In the genomic region with DNA sequence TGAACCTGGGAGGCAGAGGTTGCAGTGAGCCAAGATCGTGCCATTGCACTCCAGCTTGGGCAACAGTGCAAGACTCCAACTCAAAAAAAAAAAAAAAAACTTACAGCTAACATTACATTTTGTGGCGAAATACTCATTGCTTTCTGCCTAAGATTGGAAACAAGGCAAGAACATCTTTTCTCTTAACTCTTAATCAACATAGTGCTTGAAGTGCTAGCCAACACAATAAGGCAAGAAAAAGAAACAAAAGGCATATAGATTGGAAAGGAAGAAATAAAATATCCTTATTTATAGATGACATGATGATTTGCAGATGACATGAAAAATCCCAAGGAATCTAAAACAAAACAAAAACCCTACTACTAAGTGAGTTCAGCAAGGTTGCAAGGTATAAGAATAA, we compare ENCODE assay signal across 2 cellular contexts.
A peak's percentile ranks its signal among the peaks of the same experiment; 100 is the strongest.
TF ChIP-seq lines count a peak whose summit lies in the region.

No MANE protein-coding gene starts in this region.

TF ChIP-seq in HepG2, 621 proteins besides CTCF, POLR2A, EP300 and RAD21:
- TF ChIP-seq, protein P1, sequence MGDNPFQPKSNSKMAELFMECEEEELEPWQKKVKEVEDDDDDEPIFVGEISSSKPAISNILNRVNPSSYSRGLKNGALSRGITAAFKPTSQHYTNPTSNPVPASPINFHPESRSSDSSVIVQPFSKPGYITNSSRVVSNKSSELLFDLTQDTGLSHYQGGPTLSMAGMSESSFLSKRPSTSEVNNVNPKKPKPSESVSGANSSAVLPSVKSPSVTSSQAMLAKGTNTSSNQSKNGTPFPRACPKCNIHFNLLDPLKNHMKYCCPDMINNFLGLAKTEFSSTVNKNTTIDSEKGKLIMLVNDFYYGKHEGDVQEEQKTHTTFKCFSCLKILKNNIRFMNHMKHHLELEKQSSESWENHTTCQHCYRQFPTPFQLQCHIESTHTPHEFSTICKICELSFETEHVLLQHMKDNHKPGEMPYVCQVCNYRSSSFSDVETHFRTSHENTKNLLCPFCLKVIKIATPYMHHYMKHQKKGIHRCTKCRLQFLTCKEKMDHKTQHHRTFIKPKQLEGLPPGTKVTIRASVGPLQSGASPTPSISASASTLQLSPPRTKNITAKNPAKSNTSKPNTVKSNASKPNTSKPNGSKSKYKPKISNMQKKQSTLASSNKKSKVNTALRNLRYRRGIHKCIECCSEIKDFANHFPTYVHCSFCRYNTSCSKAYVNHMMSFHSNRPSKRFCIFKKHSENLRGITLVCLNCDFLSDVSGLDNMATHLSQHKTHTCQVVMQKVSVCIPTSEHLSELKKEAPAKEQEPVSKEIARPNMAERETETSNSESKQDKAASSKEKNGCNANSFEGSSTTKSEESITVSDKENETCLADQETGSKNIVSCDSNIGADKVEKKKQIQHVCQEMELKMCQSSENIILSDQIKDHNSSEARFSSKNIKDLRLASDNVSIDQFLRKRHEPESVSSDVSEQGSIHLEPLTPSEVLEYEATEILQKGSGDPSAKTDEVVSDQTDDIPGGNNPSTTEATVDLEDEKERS (CRISPR knock-in tag; IDR thresholded peaks at IDR 0.05): peak; percentile 81
- TF ChIP-seq RBAK (CRISPR knock-in tag; IDR thresholded peaks at IDR 0.05) (no peak), ZNF703 (CRISPR knock-in tag; IDR thresholded peaks at IDR 0.05; ENCODE audit: borderline replicate concordance) (no peak)
- TF ChIP-seq, protein P2, sequence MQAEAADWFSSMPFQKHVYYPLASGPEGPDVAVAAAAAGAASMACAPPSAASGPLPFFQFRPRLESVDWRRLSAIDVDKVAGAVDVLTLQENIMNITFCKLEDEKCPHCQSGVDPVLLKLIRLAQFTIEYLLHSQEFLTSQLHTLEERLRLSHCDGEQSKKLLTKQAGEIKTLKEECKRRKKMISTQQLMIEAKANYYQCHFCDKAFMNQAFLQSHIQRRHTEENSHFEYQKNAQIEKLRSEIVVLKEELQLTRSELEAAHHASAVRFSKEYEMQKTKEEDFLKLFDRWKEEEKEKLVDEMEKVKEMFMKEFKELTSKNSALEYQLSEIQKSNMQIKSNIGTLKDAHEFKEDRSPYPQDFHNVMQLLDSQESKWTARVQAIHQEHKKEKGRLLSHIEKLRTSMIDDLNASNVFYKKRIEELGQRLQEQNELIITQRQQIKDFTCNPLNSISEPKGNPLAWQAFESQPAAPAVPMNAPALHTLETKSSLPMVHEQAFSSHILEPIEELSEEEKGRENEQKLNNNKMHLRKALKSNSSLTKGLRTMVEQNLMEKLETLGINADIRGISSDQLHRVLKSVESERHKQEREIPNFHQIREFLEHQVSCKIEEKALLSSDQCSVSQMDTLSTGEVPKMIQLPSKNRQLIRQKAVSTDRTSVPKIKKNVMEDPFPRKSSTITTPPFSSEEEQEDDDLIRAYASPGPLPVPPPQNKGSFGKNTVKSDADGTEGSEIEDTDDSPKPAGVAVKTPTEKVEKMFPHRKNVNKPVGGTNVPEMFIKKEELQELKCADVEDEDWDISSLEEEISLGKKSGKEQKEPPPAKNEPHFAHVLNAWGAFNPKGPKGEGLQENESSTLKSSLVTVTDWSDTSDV (CRISPR knock-in tag; IDR thresholded peaks at IDR 0.05): no peak

TF ChIP-seq in K562, 482 proteins besides CTCF, POLR2A, EP300 and RAD21:
- TF ChIP-seq HDAC2 (IDR thresholded peaks at IDR 0.05): 0 out of 2 replicates have a peak, but pooled peaks have one; percentile 33
- TF ChIP-seq TRIM28 (IDR thresholded peaks at IDR 0.05): peak; percentile 85
- TF ChIP-seq, protein P3, sequence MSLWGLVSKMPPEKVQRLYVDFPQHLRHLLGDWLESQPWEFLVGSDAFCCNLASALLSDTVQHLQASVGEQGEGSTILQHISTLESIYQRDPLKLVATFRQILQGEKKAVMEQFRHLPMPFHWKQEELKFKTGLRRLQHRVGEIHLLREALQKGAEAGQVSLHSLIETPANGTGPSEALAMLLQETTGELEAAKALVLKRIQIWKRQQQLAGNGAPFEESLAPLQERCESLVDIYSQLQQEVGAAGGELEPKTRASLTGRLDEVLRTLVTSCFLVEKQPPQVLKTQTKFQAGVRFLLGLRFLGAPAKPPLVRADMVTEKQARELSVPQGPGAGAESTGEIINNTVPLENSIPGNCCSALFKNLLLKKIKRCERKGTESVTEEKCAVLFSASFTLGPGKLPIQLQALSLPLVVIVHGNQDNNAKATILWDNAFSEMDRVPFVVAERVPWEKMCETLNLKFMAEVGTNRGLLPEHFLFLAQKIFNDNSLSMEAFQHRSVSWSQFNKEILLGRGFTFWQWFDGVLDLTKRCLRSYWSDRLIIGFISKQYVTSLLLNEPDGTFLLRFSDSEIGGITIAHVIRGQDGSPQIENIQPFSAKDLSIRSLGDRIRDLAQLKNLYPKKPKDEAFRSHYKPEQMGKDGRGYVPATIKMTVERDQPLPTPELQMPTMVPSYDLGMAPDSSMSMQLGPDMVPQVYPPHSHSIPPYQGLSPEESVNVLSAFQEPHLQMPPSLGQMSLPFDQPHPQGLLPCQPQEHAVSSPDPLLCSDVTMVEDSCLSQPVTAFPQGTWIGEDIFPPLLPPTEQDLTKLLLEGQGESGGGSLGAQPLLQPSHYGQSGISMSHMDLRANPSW (CRISPR knock-in tag; IDR thresholded peaks at IDR 0.05): no peak
- peak; percentile 73 for TF ChIP-seq RBM25 (IDR thresholded peaks at IDR 0.05; ENCODE audit: low read depth, low read length, severe bottlenecking)
- TF ChIP-seq, protein P4, sequence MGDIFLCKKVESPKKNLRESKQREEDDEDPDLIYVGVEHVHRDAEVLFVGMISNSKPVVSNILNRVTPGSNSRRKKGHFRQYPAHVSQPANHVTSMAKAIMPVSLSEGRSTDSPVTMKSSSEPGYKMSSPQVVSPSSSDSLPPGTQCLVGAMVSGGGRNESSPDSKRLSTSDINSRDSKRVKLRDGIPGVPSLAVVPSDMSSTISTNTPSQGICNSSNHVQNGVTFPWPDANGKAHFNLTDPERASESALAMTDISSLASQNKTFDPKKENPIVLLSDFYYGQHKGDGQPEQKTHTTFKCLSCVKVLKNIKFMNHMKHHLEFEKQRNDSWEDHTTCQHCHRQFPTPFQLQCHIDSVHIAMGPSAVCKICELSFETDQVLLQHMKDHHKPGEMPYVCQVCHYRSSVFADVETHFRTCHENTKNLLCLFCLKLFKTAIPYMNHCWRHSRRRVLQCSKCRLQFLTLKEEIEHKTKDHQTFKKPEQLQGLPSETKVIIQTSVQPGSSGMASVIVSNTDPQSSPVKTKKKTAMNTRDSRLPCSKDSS (IDR thresholded peaks at IDR 0.05; ENCODE audit: low read depth, partially characterized antibody): peak; percentile 82
- TF ChIP-seq KDM1A (IDR thresholded peaks at IDR 0.05): peak; percentile 14 to 45; a peak in 1 of 4 replicates
- peak in 1 of 2 experiments; percentile 91; a peak in 2 of 3 replicates for TF ChIP-seq CBX3 (IDR thresholded peaks at IDR 0.05; ENCODE audit: borderline replicate concordance in 1 of 2, low read length in 2 of 2)
- TF ChIP-seq, protein P5, sequence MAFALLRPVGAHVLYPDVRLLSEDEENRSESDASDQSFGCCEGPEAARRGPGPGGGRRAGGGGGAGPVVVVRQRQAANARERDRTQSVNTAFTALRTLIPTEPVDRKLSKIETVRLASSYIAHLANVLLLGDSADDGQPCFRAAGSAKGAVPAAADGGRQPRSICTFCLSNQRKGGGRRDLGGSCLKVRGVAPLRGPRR (CRISPR knock-in tag; IDR thresholded peaks at IDR 0.05): no peak
- no peak for TF ChIP-seq SLC30A9 (CRISPR knock-in tag; IDR thresholded peaks at IDR 0.05)
- no peak for TF ChIP-seq ZNF121 (CRISPR knock-in tag; conservative IDR thresholded peaks at IDR 0.05)
- TF ChIP-seq, protein P6, sequence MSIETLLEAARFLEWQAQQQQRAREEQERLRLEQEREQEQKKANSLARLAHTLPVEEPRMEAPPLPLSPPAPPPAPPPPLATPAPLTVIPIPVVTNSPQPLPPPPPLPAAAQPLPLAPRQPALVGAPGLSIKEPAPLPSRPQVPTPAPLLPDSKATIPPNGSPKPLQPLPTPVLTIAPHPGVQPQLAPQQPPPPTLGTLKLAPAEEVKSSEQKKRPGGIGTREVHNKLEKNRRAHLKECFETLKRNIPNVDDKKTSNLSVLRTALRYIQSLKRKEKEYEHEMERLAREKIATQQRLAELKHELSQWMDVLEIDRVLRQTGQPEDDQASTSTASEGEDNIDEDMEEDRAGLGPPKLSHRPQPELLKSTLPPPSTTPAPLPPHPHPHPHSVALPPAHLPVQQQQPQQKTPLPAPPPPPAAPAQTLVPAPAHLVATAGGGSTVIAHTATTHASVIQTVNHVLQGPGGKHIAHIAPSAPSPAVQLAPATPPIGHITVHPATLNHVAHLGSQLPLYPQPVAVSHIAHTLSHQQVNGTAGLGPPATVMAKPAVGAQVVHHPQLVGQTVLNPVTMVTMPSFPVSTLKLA (conservative IDR thresholded peaks at IDR 0.05): no peak
- TF ChIP-seq ZZZ3 (IDR thresholded peaks at IDR 0.05): no peak
- TF ChIP-seq, protein P7, sequence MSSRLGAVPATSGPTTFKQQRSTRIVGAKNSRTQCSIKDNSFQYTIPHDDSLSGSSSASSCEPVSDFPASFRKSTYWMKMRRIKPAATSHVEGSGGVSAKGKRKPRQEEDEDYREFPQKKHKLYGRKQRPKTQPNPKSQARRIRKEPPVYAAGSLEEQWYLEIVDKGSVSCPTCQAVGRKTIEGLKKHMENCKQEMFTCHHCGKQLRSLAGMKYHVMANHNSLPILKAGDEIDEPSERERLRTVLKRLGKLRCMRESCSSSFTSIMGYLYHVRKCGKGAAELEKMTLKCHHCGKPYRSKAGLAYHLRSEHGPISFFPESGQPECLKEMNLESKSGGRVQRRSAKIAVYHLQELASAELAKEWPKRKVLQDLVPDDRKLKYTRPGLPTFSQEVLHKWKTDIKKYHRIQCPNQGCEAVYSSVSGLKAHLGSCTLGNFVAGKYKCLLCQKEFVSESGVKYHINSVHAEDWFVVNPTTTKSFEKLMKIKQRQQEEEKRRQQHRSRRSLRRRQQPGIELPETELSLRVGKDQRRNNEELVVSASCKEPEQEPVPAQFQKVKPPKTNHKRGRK (tag; IDR thresholded peaks at IDR 0.05): no peak
- TF ChIP-seq NFXL1 (CRISPR knock-in tag; IDR thresholded peaks at IDR 0.05): no peak
- TF ChIP-seq ZEB2 (IDR thresholded peaks at IDR 0.05): 0 out of 2 replicates have a peak, but pooled peaks have one; percentile 28
- peak; percentile 70; the same call in 1 of the 2 replicates for TF ChIP-seq CBX5 (IDR thresholded peaks at IDR 0.05; ENCODE audit: borderline replicate concordance, low read depth)
- TF ChIP-seq MEF2A (IDR thresholded peaks at IDR 0.05; ENCODE audit: control insufficient read depth, low read depth, low read length): no peak
- TF ChIP-seq BCOR (IDR thresholded peaks at IDR 0.05): peak; percentile 71; the same call in 1 of the 2 replicates
- TF ChIP-seq, protein P8, sequence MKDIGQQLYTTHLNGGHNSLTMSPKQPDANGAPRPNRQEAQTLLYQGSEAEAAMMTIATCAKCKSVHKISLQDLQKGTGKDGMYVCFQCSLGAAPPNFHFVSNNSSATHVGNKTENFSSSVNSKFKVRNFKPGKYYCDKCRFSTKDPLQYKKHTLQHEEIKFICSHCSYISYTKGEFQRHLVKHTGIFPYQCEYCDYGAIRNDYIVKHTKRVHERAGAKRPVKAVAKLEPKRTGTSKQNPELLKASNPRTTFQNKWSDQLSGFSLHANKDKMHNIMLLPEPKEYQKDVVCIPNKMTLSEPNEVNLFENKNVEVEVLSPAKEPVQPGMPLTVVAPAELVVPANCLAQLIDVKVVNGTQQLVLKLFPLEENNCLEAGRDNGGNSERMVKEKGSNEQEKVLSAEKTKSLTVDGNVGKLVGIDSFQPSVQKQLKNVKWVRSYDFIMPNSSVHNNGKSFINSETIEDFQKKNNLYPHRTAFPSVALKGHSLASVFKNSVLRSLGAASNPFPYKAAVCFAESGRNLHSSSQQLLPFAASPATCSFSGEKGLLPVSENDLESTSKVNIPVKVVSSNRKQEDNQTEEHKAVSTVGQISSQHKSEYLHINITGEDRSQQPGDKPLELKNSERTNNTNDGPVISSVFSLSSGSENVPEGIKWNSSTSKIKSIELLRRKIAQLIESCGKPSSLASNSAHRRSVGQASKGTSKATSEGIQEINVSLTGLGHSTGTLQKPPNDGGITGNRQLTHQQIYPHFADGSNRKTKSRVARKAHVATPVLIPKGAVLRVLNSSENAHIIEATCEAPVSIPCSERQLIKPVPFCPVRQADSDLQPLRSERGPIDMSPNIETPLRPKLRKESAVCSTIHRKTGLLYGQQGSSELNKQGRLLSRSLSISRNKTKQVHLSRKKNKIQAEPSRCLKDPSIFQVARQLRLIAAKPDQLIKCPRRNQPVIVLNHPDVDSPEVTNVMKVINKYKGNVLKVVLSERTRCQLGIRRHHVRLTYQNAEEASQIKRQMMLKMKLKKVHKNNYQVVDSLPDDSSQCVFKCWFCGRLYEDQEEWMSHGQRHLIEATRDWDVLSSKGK (CRISPR knock-in tag; IDR thresholded peaks at IDR 0.05): no peak
- TF ChIP-seq ESRRA (IDR thresholded peaks at IDR 0.05; ENCODE audit: borderline replicate concordance, low read depth): no peak
- TF ChIP-seq TRIM24 (IDR thresholded peaks at IDR 0.05): peak in 1 of 2 experiments; percentile 44; a peak in 1 of 4 replicates
